ENCODE assay signal across 1 cellular context in genomic region chr3:12831582-12831866, GRCh38.
TF ChIP-seq lines count a peak whose summit lies in the region.

No MANE protein-coding gene starts in this region.

TF ChIP-seq in K562, 482 proteins besides CTCF, POLR2A, EP300 and RAD21:
- no peak for TF ChIP-seq PRPF4 (IDR thresholded peaks at IDR 0.05; ENCODE audit: insufficient read depth, low read depth, low read length, poor library complexity, severe bottlenecking)
- peak; percentile 3 for TF ChIP-seq KDM5B (IDR thresholded peaks at IDR 0.05; ENCODE audit: insufficient replicate concordance, low read depth, low read length)
